ENCODE assay signal across 21 cellular contexts in the genomic region with DNA sequence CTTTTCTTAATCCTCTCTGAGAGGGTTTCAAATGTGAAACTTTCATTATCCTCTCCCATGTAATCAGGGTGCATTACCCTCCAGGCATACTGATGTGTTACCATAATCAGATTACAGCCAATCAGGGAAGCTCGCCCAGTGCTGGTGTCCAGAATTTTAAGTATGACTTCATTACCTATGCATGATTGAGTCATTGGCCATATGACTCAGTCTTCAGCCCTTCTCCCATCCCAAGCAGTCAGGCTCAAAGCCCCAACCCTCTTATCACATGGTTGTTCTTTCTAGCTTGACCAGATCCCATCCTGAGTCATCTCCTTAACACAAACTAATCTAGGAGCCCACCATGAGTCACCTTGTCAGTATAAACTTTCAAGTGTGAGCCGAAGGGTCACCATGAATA.
DNase-seq lines count a peak whose midpoint lies in the region; ATAC-seq, FAIRE-seq and TF ChIP-seq lines count a peak whose summit lies in the region.
"Had no signal": no experiment of that assay in that cellular context is flagged by ENCODE, and none has a peak within 500 bp of the region (broad histone marks: within the 10 kb centered on the region; RNA-seq: fewer than 3 reads in every experiment).

No MANE protein-coding gene starts in this region.

- no peak overlapping the region for H3K4me3 ChIP-seq in PC-9
- H3K4me3 ChIP-seq in cardiac fibroblast (replicated peaks in 1 of 2; ENCODE audit: low read depth in 2 of 2, low read length in 2 of 2): no peak overlapping the region
- H3K4me3 ChIP-seq in upper lobe of left lung: no peak overlapping the region
- H3K4me3 ChIP-seq: cardiac muscle cell, GM23338 had no signal

- no peaks in the 10 kb centered on the region for H3K9me2 ChIP-seq in PC-9 (ENCODE audit: insufficient read depth)

- DNase-seq in H54 (ENCODE audit: insufficient read length, low spot score) (peak; percentile 6), PC-9 (peak; percentile 38 to 39), cardiac fibroblast (ENCODE audit: low read depth in 2 of 2) (peak; percentile 6 to 14), renal cortical epithelial cell (ENCODE audit: low read depth) (peak; percentile 68), upper lobe of left lung (no peak)
- no peak for DNase-seq in effector memory CD8-positive, alpha-beta T cell
- no peak for DNase-seq in activated CD4-positive, CD25-positive, alpha-beta regulatory T cell (lab: John Stamatoyannopoulos, UW)
- DNase-seq: activated CD4-positive, alpha-beta memory T cell treated with anti-CD3 and anti-CD28 coated beads, Interleukin-2, amount 10 ng/mL, durations not matched to agents 7 days and 5 days; activated effector memory CD4-positive, alpha-beta T cell treated with Interleukin-2 at 50 U/mL for 16 hours; C1 segment of cervical spinal cord; head of caudate nucleus; left ventricle myocardium superior; naive thymus-derived CD8-positive, alpha-beta T cell; NCI-H1694 treated with DMSO at 0.1 percent for 48 hours; retina; T-helper 9 cell had no signal

- no peaks in the 10 kb centered on the region for H3K79me2 ChIP-seq in PC-9 (ENCODE audit: low read depth)

- no peak overlapping the region for H3K4me2 ChIP-seq in PC-9
- H3K4me2 ChIP-seq: GM23338 had no signal

- H3F3A ChIP-seq in PC-9 (ENCODE audit: insufficient read depth, low read depth): no peaks in the 10 kb centered on the region

- H3K4me3 Mint-ChIP-seq in effector memory CD8-positive, alpha-beta T cell: no peak overlapping the region
- H3K4me3 Mint-ChIP-seq: activated CD4-positive, alpha-beta memory T cell treated with anti-CD3 and anti-CD28 coated beads, Interleukin-2, amount 10 ng/mL, durations not matched to agents 7 days and 5 days; GM23338; naive thymus-derived CD8-positive, alpha-beta T cell had no signal

- H4K20me1 ChIP-seq in PC-9 (ENCODE audit: insufficient read depth): no peaks in the 10 kb centered on the region

- TF ChIP-seq EP300 in upper lobe of left lung (IDR thresholded peaks at IDR 0.05): no peak

- H3K27ac ChIP-seq in PC-9 (no peak overlapping the region), upper lobe of left lung (no peak overlapping the region)
- H3K27ac ChIP-seq: cardiac muscle cell had no signal

- H3K9me3 ChIP-seq in PC-9 (ENCODE audit: insufficient read depth, low read depth) (no peaks in the 10 kb centered on the region), upper lobe of left lung (no peaks in the 10 kb centered on the region)

- H3K36me3 Mint-ChIP-seq in effector memory CD8-positive, alpha-beta T cell (ENCODE audit: insufficient read depth): no peaks in the 10 kb centered on the region
- H3K36me3 Mint-ChIP-seq: naive thymus-derived CD8-positive, alpha-beta T cell had no signal

- no peaks in the 10 kb centered on the region for H3K36me3 ChIP-seq in PC-9 (ENCODE audit: low read depth)
- H3K36me3 ChIP-seq in upper lobe of left lung: no peaks in the 10 kb centered on the region
- H3K36me3 ChIP-seq: cardiac muscle cell had no signal

- peak; percentile 50 for FAIRE-seq in H54 (lab: Jason Lieb, UNC)
- FAIRE-seq: G401.6 had no signal

- BruUV-seq in PC-9 (replicated peaks; lab: Mats Ljungman, UMichigan): no TSS peak

- no peaks in the 10 kb centered on the region for H3K4me1 Mint-ChIP-seq in effector memory CD8-positive, alpha-beta T cell (ENCODE audit: low read depth in 2 of 2)
- H3K4me1 Mint-ChIP-seq: activated CD4-positive, alpha-beta memory T cell treated with anti-CD3 and anti-CD28 coated beads, Interleukin-2, amount 10 ng/mL, durations not matched to agents 7 days and 5 days; naive thymus-derived CD8-positive, alpha-beta T cell had no signal

- ATAC-seq in effector memory CD8-positive, alpha-beta T cell (replicated peaks): no peak
- no peak for ATAC-seq in upper lobe of left lung (ENCODE audit: low FRiP score in 2 of 2)
- no peak for ATAC-seq in GM21723 (IDR thresholded peaks at IDR 0.05; ENCODE audit: unreplicated experiment)
- ATAC-seq: GM23338; left ventricle myocardium superior; naive thymus-derived CD8-positive, alpha-beta T cell; Right ventricle myocardium inferior had no signal

- H3K27ac Mint-ChIP-seq in effector memory CD8-positive, alpha-beta T cell: no peak overlapping the region
- H3K27ac Mint-ChIP-seq: activated CD4-positive, alpha-beta memory T cell treated with anti-CD3 and anti-CD28 coated beads, Interleukin-2, amount 10 ng/mL, durations not matched to agents 7 days and 5 days; GM23338; naive thymus-derived CD8-positive, alpha-beta T cell had no signal

- H3K4me1 ChIP-seq in PC-9 (replicated peaks; ENCODE audit: insufficient read depth) (no peaks in the 10 kb centered on the region), upper lobe of left lung (no peaks in the 10 kb centered on the region)

- no peak for TF ChIP-seq CTCF in PC-9 (conservative IDR thresholded peaks at IDR 0.05)
- TF ChIP-seq CTCF in cardiac fibroblast (IDR thresholded peaks at IDR 0.05; ENCODE audit: low read depth, low read length): no peak
- TF ChIP-seq CTCF in upper lobe of left lung (IDR thresholded peaks at IDR 0.05): no peak

- H3K27me3 Mint-ChIP-seq in effector memory CD8-positive, alpha-beta T cell: no peaks in the 10 kb centered on the region
- H3K27me3 Mint-ChIP-seq: activated CD4-positive, alpha-beta memory T cell treated with anti-CD3 and anti-CD28 coated beads, Interleukin-2, amount 10 ng/mL, durations not matched to agents 7 days and 5 days; naive thymus-derived CD8-positive, alpha-beta T cell had no signal

- H3K27me3 ChIP-seq in PC-9 (ENCODE audit: insufficient read depth, low read depth): no peaks in the 10 kb centered on the region
- H3K27me3 ChIP-seq in upper lobe of left lung: no peaks in the 10 kb centered on the region
- H3K27me3 ChIP-seq: cardiac muscle cell had no signal

- H2AFZ ChIP-seq in PC-9: no peak overlapping the region
- H2AFZ ChIP-seq: GM23338 had no signal

- POLR2A ChIA-PET in PC-9 (lab: Charles Lee; ENCODE audit: unreplicated experiment): no interaction called here

- intact Hi-C loops in PC-9 (cut with micrococcal nuclease; ENCODE audit: unreplicated experiment): no loop called here

- CTCF ChIA-PET in PC-9 (lab: Charles Lee): no interaction called here

- TF ChIP-seq POLR2A in H54 (IDR thresholded peaks at IDR 0.05; ENCODE audit: low read depth, low read length): no peak
- no peak for TF ChIP-seq POLR2A in upper lobe of left lung (IDR thresholded peaks at IDR 0.05)

- peaks cover 5 to 11% of the 10 kb centered on the region in 2 donors for H3K9me3 Mint-ChIP-seq in effector memory CD8-positive, alpha-beta T cell
- H3K9me3 Mint-ChIP-seq: GM23338 had no signal

- 72 to 89% methylated on average over 2 of the region's 2 CpGs for WGBS in upper lobe of left lung, 2 donors

Comparison
In these comparisons a context has a peak if more than half of its experiments do, and no peak if none do; other contexts are left out.
1. DNase-seq: peak in H54 (single experiment), PC-9 (2 of 2), cardiac fibroblast (2 of 2) and renal cortical epithelial cell (single experiment); none in effector memory CD8-positive, alpha-beta T cell (0 of 3), upper lobe of left lung (0 of 2) and activated CD4-positive, CD25-positive, alpha-beta regulatory T cell (0 of 4).